29 cellular contexts compared by ENCODE assay signal in genomic region chr13:89279374-89279773, GRCh38.
DNase-seq lines count a peak whose midpoint lies in the region; ATAC-seq and TF ChIP-seq lines count a peak whose summit lies in the region.
"Had no signal": no experiment of that assay in that cellular context is flagged by ENCODE, and none has a peak within 500 bp of the region (broad histone marks: within the 10 kb centered on the region; RNA-seq: fewer than 3 reads in every experiment).

No MANE protein-coding gene starts in this region.

- peak; percentile 5 to 60 for DNase-seq in NCI-H524 (lab: John Stamatoyannopoulos, UW)
- DNase-seq in NCI-H524 treated with DMSO at 0.1 percent for 48 hours (lab: John Stamatoyannopoulos, UW): no peak
- DNase-seq in HT1080 (ENCODE audit: low read depth): peak; percentile 42
- DNase-seq in glutamatergic neuron: no peak
- no peak for DNase-seq in neural crest cell (ENCODE audit: low read depth, low spot score)
- DNase-seq in central memory CD4-positive, alpha-beta T cell: no peak
- DNase-seq: activated CD4-positive, alpha-beta T cell treated with anti-CD3 and anti-CD28 coated beads, Interleukin-2, amount 10 ng/mL, durations not matched to agents 24 days and 14 days; activated CD8-positive, alpha-beta memory T cell treated with anti-CD3 and anti-CD28 coated beads for 24 hours; activated T-cell treated with anti-CD3 and anti-CD28 coated beads for 4 hours; DMS79 treated with DMSO at 0.1 percent for 48 hours; gastrocnemius medialis; GF-D8; hypothalamus; midbrain; naive thymus-derived CD8-positive, alpha-beta T cell; NCI-H1092 treated with DMSO at 0.1 percent for 48 hours; NCI-H187 treated with DMSO at 0.1 percent for 48 hours; NCI-H510A treated with DMSO at 0.1 percent for 48 hours; psoas muscle; small intestine; stimulated activated naive CD4-positive, alpha-beta T cell treated with Interleukin-2 at 50 U/mL for 16 hours; upper lobe of left lung had no signal

- H3K36me3 Mint-ChIP-seq in glutamatergic neuron (ENCODE audit: unreplicated experiment): no peaks in the 10 kb centered on the region
- H3K36me3 Mint-ChIP-seq in neural crest cell (ENCODE audit: low read depth): no peaks in the 10 kb centered on the region
- H3K36me3 Mint-ChIP-seq: activated naive CD4-positive, alpha-beta T cell treated with anti-CD3 and anti-CD28 coated beads, Interleukin-2, amount 50 U/mL, for 72 hours; naive thymus-derived CD8-positive, alpha-beta T cell; WTC11 had no signal

- TF ChIP-seq CTCF in glutamatergic neuron (IDR thresholded peaks at IDR 0.05; ENCODE audit: partially characterized antibody, unreplicated experiment): no peak
- no peak for TF ChIP-seq CTCF in neural crest cell (conservative IDR thresholded peaks at IDR 0.05)

- H3K27ac Mint-ChIP-seq in glutamatergic neuron (ENCODE audit: unreplicated experiment): peak overlapping the region; percentile 48
- H3K27ac Mint-ChIP-seq in neural crest cell (ENCODE audit: unreplicated experiment): peak overlapping the region; percentile 69
- H3K27ac Mint-ChIP-seq: activated CD4-positive, alpha-beta T cell treated with anti-CD3 and anti-CD28 coated beads, Interleukin-2, amount 10 ng/mL, durations not matched to agents 24 days and 14 days; activated naive CD4-positive, alpha-beta T cell treated with anti-CD3 and anti-CD28 coated beads, Interleukin-2, amount 50 U/mL, for 72 hours; naive thymus-derived CD8-positive, alpha-beta T cell; WTC11 had no signal

- H3K27me3 Mint-ChIP-seq in glutamatergic neuron (ENCODE audit: unreplicated experiment) (no peaks in the 10 kb centered on the region), neural crest cell (ENCODE audit: low read depth) (no peaks in the 10 kb centered on the region)
- H3K27me3 Mint-ChIP-seq: activated CD4-positive, alpha-beta T cell treated with anti-CD3 and anti-CD28 coated beads, Interleukin-2, amount 10 ng/mL, durations not matched to agents 24 days and 14 days; naive thymus-derived CD8-positive, alpha-beta T cell had no signal

- peaks cover 3% of the 10 kb centered on the region for H3K9me3 Mint-ChIP-seq in glutamatergic neuron (ENCODE audit: unreplicated experiment)
- no peaks in the 10 kb centered on the region for H3K9me3 Mint-ChIP-seq in neural crest cell
- H3K9me3 Mint-ChIP-seq: activated CD4-positive, alpha-beta T cell treated with anti-CD3 and anti-CD28 coated beads, Interleukin-2, amount 10 ng/mL, durations not matched to agents 24 days and 14 days; activated naive CD4-positive, alpha-beta T cell treated with anti-CD3 and anti-CD28 coated beads, Interleukin-2, amount 50 U/mL, for 72 hours; WTC11 had no signal

- no peak for ATAC-seq in HG03442 (IDR thresholded peaks at IDR 0.05; ENCODE audit: unreplicated experiment)
- ATAC-seq in GM21529 (IDR thresholded peaks at IDR 0.05; ENCODE audit: unreplicated experiment): no peak
- ATAC-seq: activated naive CD4-positive, alpha-beta T cell treated with anti-CD3 and anti-CD28 coated beads, Interleukin-2, amount 50 U/mL, for 72 hours; gastrocnemius medialis; K562; left colon; naive thymus-derived CD8-positive, alpha-beta T cell; Panc1; psoas muscle; WTC11 had no signal

- H3K4me3 Mint-ChIP-seq in glutamatergic neuron (ENCODE audit: unreplicated experiment) (no peak overlapping the region), neural crest cell (no peak overlapping the region)
- H3K4me3 Mint-ChIP-seq: activated CD4-positive, alpha-beta T cell treated with anti-CD3 and anti-CD28 coated beads, Interleukin-2, amount 10 ng/mL, durations not matched to agents 24 days and 14 days; naive thymus-derived CD8-positive, alpha-beta T cell; WTC11 had no signal

- H3K4me1 Mint-ChIP-seq in glutamatergic neuron (ENCODE audit: low read depth, unreplicated experiment) (peaks cover 27% of the 10 kb centered on the region), neural crest cell (no peaks in the 10 kb centered on the region)
- H3K4me1 Mint-ChIP-seq: activated CD4-positive, alpha-beta T cell treated with anti-CD3 and anti-CD28 coated beads, Interleukin-2, amount 10 ng/mL, durations not matched to agents 24 days and 14 days; naive thymus-derived CD8-positive, alpha-beta T cell; WTC11 had no signal

Comparison
In these comparisons a context has a peak if more than half of its experiments do, and no peak if none do; other contexts are left out.
1. DNase-seq: peak in NCI-H524 (2 of 2) and HT1080 (single experiment); none in NCI-H524 treated with DMSO at 0.1 percent for 48 hours (single experiment), glutamatergic neuron (single experiment), neural crest cell (single experiment) and central memory CD4-positive, alpha-beta T cell (single experiment).